In genomic region chr3:116939091-116939490, GRCh38 we compare ENCODE assay signal across 1 cellular context.
TF ChIP-seq lines count a peak whose summit lies in the region.

No MANE protein-coding gene starts in this region.

TF ChIP-seq in GM23338, 12 proteins besides CTCF, POLR2A, EP300 and RAD21 (continued from another document):
- no peak for TF ChIP-seq ZNF462 (CRISPR knock-in tag; IDR thresholded peaks at IDR 0.05)
- TF ChIP-seq REST (IDR thresholded peaks at IDR 0.05; ENCODE audit: unreplicated experiment) = no peak
- no peak for TF ChIP-seq POLR2AphosphoS5 (IDR thresholded peaks at IDR 0.05; ENCODE audit: low read depth)
- no peak for TF ChIP-seq EZH2 (IDR thresholded peaks at IDR 0.05; ENCODE audit: low read depth, unreplicated experiment)
- TF ChIP-seq STAT1 (IDR thresholded peaks at IDR 0.05; ENCODE audit: unreplicated experiment) = no peak
- no peak for TF ChIP-seq ETS1 (IDR thresholded peaks at IDR 0.05)
- no peak for TF ChIP-seq ZNF114 (CRISPR knock-in tag; IDR thresholded peaks at IDR 0.05)
